10 cellular contexts compared by ENCODE assay signal in genomic region chr7:45027774-45028114, GRCh38. TPM values are rescaled to one million over a fixed set of nuclear protein-coding genes. Genes with fewer than 3 reads are reported as not detected.
A peak's percentile ranks its signal among the peaks of the same experiment; 100 is the strongest.
DNase-seq lines count a peak whose midpoint lies in the region; ATAC-seq lines count a peak whose summit lies in the region.
"Had no signal": no experiment of that assay in that cellular context is flagged by ENCODE, and none has a peak within 500 bp of the region (broad histone marks: within the 10 kb centered on the region; RNA-seq: fewer than 3 reads in every experiment).

No MANE protein-coding gene starts in this region.

- no peak overlapping the region for H2BK15ac ChIP-seq in neuronal stem cell (ENCODE audit: low read length)

- H3K18ac ChIP-seq in neuronal stem cell (ENCODE audit: low read length): no peak overlapping the region

- intact Hi-C loops in activated T-helper 2 cell treated with anti-CD3 and anti-CD28 coated beads, Interferon-gamma antibody, Interleukin-2, Interleukin-4, amounts not matched to agents 10 μg/mL and 5 μg/mL and 100 μg/mL, durations not matched to agents 14 hours and 24 hours and 36 hours (cut with micrococcal nuclease): loop anchor here (1.0 to 2.0 kb wide), 2 partner anchors 48 to 83 kb away; partner anchors contain the start of genes MYO1G and TBRG4

- no CpG with 5 or more reads among the region's 4 CpGs for WGBS in neuronal stem cell (ENCODE audit: extremely low coverage in 2 of 2, insufficient read length in 2 of 2, insufficient replicate concordance in 1 of 2), 2 donors

- H3K4me1 Mint-ChIP-seq in activated T-helper 2 cell treated with anti-CD3 and anti-CD28 coated beads, Interferon-gamma antibody, Interleukin-2, Interleukin-4, amounts not matched to agents 10 μg/mL and 5 μg/mL and 100 μg/mL, durations not matched to agents 14 hours and 24 hours and 36 hours (ENCODE audit: low read depth): peaks cover 71% of the 10 kb centered on the region

- peaks cover 5% of the 10 kb centered on the region for H3K79me1 ChIP-seq in neuronal stem cell (ENCODE audit: low read depth, low read length)

- peak overlapping the region; percentile 25 for H4K8ac ChIP-seq in neuronal stem cell (ENCODE audit: low read depth, low read length)

- H3K4me3 Mint-ChIP-seq in activated T-helper 2 cell treated with anti-CD3 and anti-CD28 coated beads, Interferon-gamma antibody, Interleukin-2, Interleukin-4, amounts not matched to agents 10 μg/mL and 5 μg/mL and 100 μg/mL, durations not matched to agents 14 hours and 24 hours and 36 hours (ENCODE audit: low read depth): peak overlapping the region; percentile 84

- H3K9ac ChIP-seq in neuronal stem cell (ENCODE audit: low read depth, low read length, poor library complexity): no peak overlapping the region

- no peak overlapping the region for H2BK5ac ChIP-seq in neuronal stem cell (ENCODE audit: low read length)

- H3K4me2 ChIP-seq in neuronal stem cell (ENCODE audit: insufficient read depth, low read length, poor library complexity, severe bottlenecking): no peak overlapping the region

- H3K4me1 ChIP-seq in neuronal stem cell (ENCODE audit: control insufficient read depth in 2 of 2, insufficient read depth in 1 of 2, low read depth in 1 of 2, low read length in 2 of 2): no peaks in the 10 kb centered on the region
- H3K4me1 ChIP-seq: thyroid gland had no signal

- H3K9me3 Mint-ChIP-seq in activated T-helper 2 cell treated with anti-CD3 and anti-CD28 coated beads, Interferon-gamma antibody, Interleukin-2, Interleukin-4, amounts not matched to agents 10 μg/mL and 5 μg/mL and 100 μg/mL, durations not matched to agents 14 hours and 24 hours and 36 hours: no peaks in the 10 kb centered on the region

- peaks cover 65% of the 10 kb centered on the region for H3K36me3 Mint-ChIP-seq in activated T-helper 2 cell treated with anti-CD3 and anti-CD28 coated beads, Interferon-gamma antibody, Interleukin-2, Interleukin-4, amounts not matched to agents 10 μg/mL and 5 μg/mL and 100 μg/mL, durations not matched to agents 14 hours and 24 hours and 36 hours (ENCODE audit: low read depth)

- H2AK5ac ChIP-seq in neuronal stem cell (ENCODE audit: low read depth, low read length): no peak overlapping the region

- H2AFZ ChIP-seq in neuronal stem cell (ENCODE audit: low read length): no peak overlapping the region

- H3K27me3 ChIP-seq in neuronal stem cell (ENCODE audit: control insufficient read depth in 3 of 3, insufficient read depth in 3 of 3, low read depth in 1 of 3, low read length in 3 of 3): no peaks in the 10 kb centered on the region
- H3K27me3 ChIP-seq: thyroid gland had no signal

- H2BK120ac ChIP-seq in neuronal stem cell (ENCODE audit: low read depth, low read length): no peak overlapping the region

- H3K27ac Mint-ChIP-seq in activated T-helper 2 cell treated with anti-CD3 and anti-CD28 coated beads, Interferon-gamma antibody, Interleukin-2, Interleukin-4, amounts not matched to agents 10 μg/mL and 5 μg/mL and 100 μg/mL, durations not matched to agents 14 hours and 24 hours and 36 hours: peak overlapping the region; percentile 83
- H3K27ac Mint-ChIP-seq: progenitor cell of endocrine pancreas had no signal

- no peak overlapping the region for H4K91ac ChIP-seq in neuronal stem cell (ENCODE audit: low read depth, low read length, poor library complexity)

- no peak overlapping the region for H3K14ac ChIP-seq in neuronal stem cell (ENCODE audit: low read length)

- ATAC-seq in GM18498 (IDR thresholded peaks at IDR 0.05; ENCODE audit: unreplicated experiment) (peak; percentile 17), HG02943 (IDR thresholded peaks at IDR 0.05; ENCODE audit: low read depth, unreplicated experiment) (peak; percentile 16), GM19463 (IDR thresholded peaks at IDR 0.05; ENCODE audit: unreplicated experiment) (no peak)

- no peak overlapping the region for H2BK12ac ChIP-seq in neuronal stem cell (ENCODE audit: low read length)

- H3K4me3 ChIP-seq in neuronal stem cell (ENCODE audit: low read length in 2 of 2): no peak overlapping the region
- H3K4me3 ChIP-seq: thyroid gland had no signal

- no peak overlapping the region for H3K23ac ChIP-seq in neuronal stem cell (ENCODE audit: low read depth, low read length, poor library complexity)

- peaks cover 6 to 24% of the 10 kb centered on the region in 2 donors for H3K36me3 ChIP-seq in neuronal stem cell (replicated peaks in 1 of 2; ENCODE audit: control insufficient read depth in 2 of 2, insufficient read depth in 2 of 2, low read length in 2 of 2)
- H3K36me3 ChIP-seq: thyroid gland had no signal

- H3K9me3 ChIP-seq in neuronal stem cell (replicated peaks in 1 of 2; ENCODE audit: control insufficient read depth in 2 of 2, insufficient read depth in 1 of 2, low read depth in 1 of 2, low read length in 2 of 2): peaks cover 0 to 7% of the 10 kb centered on the region in 2 donors
- H3K9me3 ChIP-seq: thyroid gland had no signal

- no peaks in the 10 kb centered on the region for H3K27me3 Mint-ChIP-seq in activated T-helper 2 cell treated with anti-CD3 and anti-CD28 coated beads, Interferon-gamma antibody, Interleukin-2, Interleukin-4, amounts not matched to agents 10 μg/mL and 5 μg/mL and 100 μg/mL, durations not matched to agents 14 hours and 24 hours and 36 hours (ENCODE audit: low read depth)
- H3K27me3 Mint-ChIP-seq: progenitor cell of endocrine pancreas had no signal

- DNase-seq in activated T-helper 2 cell treated with anti-CD3 and anti-CD28 coated beads, Interferon-gamma antibody, Interleukin-2, Interleukin-4, amounts not matched to agents 10 μg/mL and 5 μg/mL and 100 μg/mL, durations not matched to agents 14 hours and 24 hours and 36 hours (ENCODE audit: low spot score): no peak
- DNase-seq in neuronal stem cell (ENCODE audit: low spot score) (no peak), foreskin melanocyte (no peak), MV-4-11 (lab: John Stamatoyannopoulos, UW) (no peak), NCI-H526 (lab: John Stamatoyannopoulos, UW) (no peak)
- DNase-seq: thyroid gland had no signal

- no peak overlapping the region for H3K4ac ChIP-seq in neuronal stem cell (ENCODE audit: low read length)

- no peak overlapping the region for H3K27ac ChIP-seq in neuronal stem cell (replicated peaks; ENCODE audit: low read length)
- H3K27ac ChIP-seq: thyroid gland had no signal

RNA-seq across cellular contexts. Expression of gene CCM2, which starts 27.7 kb away (rescaled TPM):
- 61.3 and 61.7 TPM in 2 replicates for total RNA-seq in activated T-helper 2 cell treated with anti-CD3 and anti-CD28 coated beads, Interferon-gamma antibody, Interleukin-2, Interleukin-4, amounts not matched to agents 10 μg/mL and 5 μg/mL and 100 μg/mL, durations not matched to agents 14 hours and 24 hours and 36 hours
- 29.8 TPM for polyA plus RNA-seq in neuronal stem cell (2013, experiment 1 of 2)
- polyA plus RNA-seq in neuronal stem cell (2013, experiment 2 of 2): 30.1 TPM

RNA-seq across cellular contexts. Expression of gene MYO1G, which starts 48.9 kb away (rescaled TPM):
- total RNA-seq in activated T-helper 2 cell treated with anti-CD3 and anti-CD28 coated beads, Interferon-gamma antibody, Interleukin-2, Interleukin-4, amounts not matched to agents 10 μg/mL and 5 μg/mL and 100 μg/mL, durations not matched to agents 14 hours and 24 hours and 36 hours: 442 and 450 TPM in 2 replicates
- 0.03 TPM for polyA plus RNA-seq in neuronal stem cell (2013, experiment 1 of 2)
- polyA plus RNA-seq in neuronal stem cell (2013, experiment 2 of 2): 0.06 TPM
